In genomic region chr5:113061851-113062631, GRCh38 we compare ENCODE assay signal across 9 cellular contexts.
DNase-seq lines count a peak whose midpoint lies in the region; TF ChIP-seq lines count a peak whose summit lies in the region.
"Had no signal": no experiment of that assay in that cellular context is flagged by ENCODE, and none has a peak within 500 bp of the region (broad histone marks: within the 10 kb centered on the region; RNA-seq: fewer than 3 reads in every experiment).

No MANE protein-coding gene starts in this region.

- H3K4me3 Mint-ChIP-seq in brain, result peak overlapping the region in 1 of 5 experiments; percentile 1
- no peak overlapping the region for H3K4me3 Mint-ChIP-seq in nephron progenitor cell

- H3K9me3 Mint-ChIP-seq in brain (no peaks in the 10 kb centered on the region), nephron progenitor cell (no peaks in the 10 kb centered on the region)

- peak overlapping the region; percentile 35 for H3K4me3 ChIP-seq in Loucy (ENCODE audit: low read length, poor library complexity, severe bottlenecking)
- H3K4me3 ChIP-seq in lower leg skin (ENCODE audit: low read depth, poor library complexity, severe bottlenecking), result no peak overlapping the region
- H3K4me3 ChIP-seq: SK-N-MC had no signal

- H3K27ac Mint-ChIP-seq in brain, result peak overlapping the region in 3 of 5 experiments; percentile 23 to 91 (median 62)
- peak overlapping the region; percentile 83 for H3K27ac Mint-ChIP-seq in nephron progenitor cell

- WGBS in lower leg skin, 2 donors, result 74 to 85% methylated on average over 5 of the region's 5 CpGs

- peaks cover 88% of the 10 kb centered on the region for H3K4me1 Mint-ChIP-seq in brain
- H3K4me1 Mint-ChIP-seq in nephron progenitor cell, result peaks cover 88% of the 10 kb centered on the region

- intact Hi-C loops in lower leg skin (cut with DNase I; ENCODE audit: low total_unique reads), result no loop called here

- TF ChIP-seq CTCF in Loucy (conservative IDR thresholded peaks at IDR 0.05; ENCODE audit: low read length) (no peak), brain (conservative IDR thresholded peaks at IDR 0.05) (no peak), nephron progenitor cell (IDR thresholded peaks at IDR 0.05) (no peak), lower leg skin (IDR thresholded peaks at IDR 0.05) (no peak)

- H2AFZ ChIP-seq in Loucy (ENCODE audit: low read length), result no peak overlapping the region

- no peaks in the 10 kb centered on the region for H4K20me1 ChIP-seq in Loucy (ENCODE audit: insufficient read depth, low read length, poor library complexity, severe bottlenecking)

- peak; percentile 56 for DNase-seq in NCI-H2227 (lab: John Stamatoyannopoulos, UW; ENCODE audit: unreplicated experiment)
- DNase-seq in NCI-H2227 treated with DMSO at 0.1 percent for 48 hours (lab: John Stamatoyannopoulos, UW), result no peak
- no peak for DNase-seq in nephron progenitor cell
- no peak for DNase-seq in lower leg skin (ENCODE audit: low spot score in 2 of 2)
- no peak for DNase-seq in NAMALWA (ENCODE audit: low spot score)
- DNase-seq in pons (ENCODE audit: low spot score), result no peak

- no peaks in the 10 kb centered on the region for H3K9me2 ChIP-seq in Loucy (replicated peaks; ENCODE audit: low read depth, low read length)

- no peak overlapping the region for H3K9ac ChIP-seq in Loucy (ENCODE audit: low read depth, low read length, poor library complexity, severe bottlenecking)

- peaks cover 10% of the 10 kb centered on the region for H3K27me3 Mint-ChIP-seq in brain
- H3K27me3 Mint-ChIP-seq in nephron progenitor cell (ENCODE audit: low read depth, poor library complexity), result no peaks in the 10 kb centered on the region

- TF ChIP-seq POLR2A in lower leg skin (IDR thresholded peaks at IDR 0.05), result no peak

- no peaks in the 10 kb centered on the region for H3F3A ChIP-seq in Loucy (ENCODE audit: low read depth)

- H3K4me2 ChIP-seq in Loucy (ENCODE audit: low read depth, low read length, poor library complexity, severe bottlenecking), result peak overlapping the region; percentile 56

- H3K36me3 ChIP-seq in Loucy (ENCODE audit: insufficient read depth, low read length), result peaks cover 4% of the 10 kb centered on the region; the same call in 1 of the 2 replicates

- no peaks in the 10 kb centered on the region for H3K79me2 ChIP-seq in Loucy (ENCODE audit: insufficient read depth, low read length)

- peaks cover 19% of the 10 kb centered on the region for H3K4me1 ChIP-seq in Loucy (ENCODE audit: insufficient read depth, low read length, poor library complexity, severe bottlenecking)

- H3K36me3 Mint-ChIP-seq in brain (peaks cover 11% of the 10 kb centered on the region), nephron progenitor cell (ENCODE audit: low read depth) (peaks cover 15% of the 10 kb centered on the region)

- H3K27me3 ChIP-seq in Loucy (ENCODE audit: insufficient read depth, low read length, poor library complexity, severe bottlenecking), result no peaks in the 10 kb centered on the region

- H3K9me3 ChIP-seq in Loucy (ENCODE audit: insufficient read depth, low read depth, low read length), result no peaks in the 10 kb centered on the region
